ENCODE assay signal across 21 cellular contexts in the genomic region with DNA sequence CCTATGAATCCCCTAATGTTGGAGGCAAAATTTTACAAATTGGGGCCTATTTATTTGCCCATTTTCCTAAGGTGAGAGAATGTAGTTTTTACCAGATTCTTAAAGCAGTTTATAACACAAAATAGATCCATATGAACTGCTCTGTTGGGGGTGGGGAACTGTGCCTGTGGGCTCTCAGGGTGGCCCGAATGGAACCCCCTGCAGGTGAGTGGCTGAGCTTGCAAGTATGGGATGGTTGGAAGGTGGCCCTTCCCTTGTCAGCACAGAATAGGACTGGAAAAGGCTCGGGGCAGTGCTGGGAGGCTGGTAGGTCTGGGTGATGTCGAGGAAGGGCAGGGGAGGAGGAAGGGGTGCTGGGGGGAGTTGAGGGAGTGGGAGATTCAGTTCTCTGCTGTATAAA. TPM values are rescaled to one million over a fixed set of nuclear protein-coding genes. Genes with fewer than 3 reads are reported as not detected.
DNase-seq lines count a peak whose midpoint lies in the region; ATAC-seq and TF ChIP-seq lines count a peak whose summit lies in the region.
"Had no signal": no experiment of that assay in that cellular context is flagged by ENCODE, and none has a peak within 500 bp of the region (broad histone marks: within the 10 kb centered on the region; RNA-seq: fewer than 3 reads in every experiment).

No MANE protein-coding gene starts in this region.

- peaks cover 94% of the 10 kb centered on the region for H3K27me3 ChIP-seq in AG04450 (ENCODE audit: control insufficient read depth, insufficient read depth, low read length)
- peaks cover 72% of the 10 kb centered on the region for H3K27me3 ChIP-seq in RWPE2 (ENCODE audit: insufficient read depth, poor library complexity, severe bottlenecking)
- H3K27me3 ChIP-seq in dorsolateral prefrontal cortex: peaks cover 12 to 71% (median 51%) of the 10 kb centered on the region in 45 donors

- H3K4me3 Mint-ChIP-seq in osteocyte (ENCODE audit: unreplicated experiment): no peak overlapping the region
- H3K4me3 Mint-ChIP-seq: activated CD4-positive, alpha-beta T cell treated with anti-CD3 and anti-CD28 coated beads, Interleukin-2, amount 10 ng/mL, durations not matched to agents 24 days and 14 days; nephron progenitor cell had no signal

- DNase-seq in AG04450 (ENCODE audit: low read depth, low spot score) (no peak), RWPE2 (ENCODE audit: low spot score) (no peak), left kidney (ENCODE audit: low read depth, low spot score) (peak; percentile 66), osteocyte (ENCODE audit: extremely low spot score, unreplicated experiment) (no peak), NK-92 (lab: John Stamatoyannopoulos, UW; ENCODE audit: unreplicated experiment) (no peak), dorsolateral prefrontal cortex (no peak), SKM-1 treated with dmso at 0.1 percent for 144 hours (lab: John Stamatoyannopoulos, UW; ENCODE audit: unreplicated experiment) (no peak)
- DNase-seq: activated CD4-positive, alpha-beta T cell treated with anti-CD3 and anti-CD28 coated beads, Interleukin-2, amount 10 ng/mL, durations not matched to agents 24 days and 14 days; activated effector memory CD4-positive, alpha-beta T cell treated with anti-CD3 and anti-CD28 coated beads, Interleukin-2, amount 50 U/mL, for 16 hours; adrenal gland; caudate nucleus; EL; midbrain; NCI-H1694 treated with DMSO at 0.1 percent for 48 hours; NCI-H226; nephron progenitor cell; stimulated activated CD4-positive, alpha-beta T cell treated with anti-CD3 and anti-CD28 coated beads, Interleukin-12 subunit alpha, Interleukin-12 subunit beta, amount 100 ng/mL, for 4 hours had no signal

- peaks cover 17% of the 10 kb centered on the region for H3K4me1 Mint-ChIP-seq in osteocyte (ENCODE audit: unreplicated experiment)

- 0 out of 2 replicates have a peak, but pooled peaks have one; percentile 4 for TF ChIP-seq CTCF in AG04450 (IDR thresholded peaks at IDR 0.05; ENCODE audit: low read depth, low read length)
- TF ChIP-seq CTCF in GM12874 (IDR thresholded peaks at IDR 0.05; ENCODE audit: insufficient read depth, low read depth, low read length): peak; percentile 24; the same call in 1 of the 2 replicates
- TF ChIP-seq CTCF in RWPE2 (IDR thresholded peaks at IDR 0.05; ENCODE audit: poor library complexity, severe bottlenecking): peak; percentile 5
- no peak for TF ChIP-seq CTCF in osteocyte (IDR thresholded peaks at IDR 0.05)
- no peak for TF ChIP-seq CTCF in dorsolateral prefrontal cortex (IDR thresholded peaks at IDR 0.05 in 54 of 56, conservative IDR thresholded peaks at IDR 0.05 in 2 of 56; ENCODE audit: low read depth in 1 of 56, partially characterized antibody in 56 of 56)

- POLR2A ChIA-PET in AG04450 (lab: Yijun Ruan, JAX): no interaction called here

- peaks cover 89% of the 10 kb centered on the region for H3K27me3 Mint-ChIP-seq in osteocyte (ENCODE audit: unreplicated experiment)

- H3K36me3 ChIP-seq in RWPE2 (ENCODE audit: low read depth): no peaks in the 10 kb centered on the region
- H3K36me3 ChIP-seq: adrenal gland had no signal

- no peaks in the 10 kb centered on the region for H3K9me3 Mint-ChIP-seq in osteocyte (ENCODE audit: unreplicated experiment)
- H3K9me3 Mint-ChIP-seq: activated CD4-positive, alpha-beta T cell treated with anti-CD3 and anti-CD28 coated beads, Interleukin-2, amount 10 ng/mL, durations not matched to agents 24 days and 14 days; nephron progenitor cell had no signal

- H3K9me3 ChIP-seq in AG04450 (ENCODE audit: control insufficient read depth, insufficient read depth, low read length) (peaks cover 11% of the 10 kb centered on the region; the same call in 1 of the 2 replicates), RWPE2 (ENCODE audit: severe bottlenecking) (no peaks in the 10 kb centered on the region)
- H3K9me3 ChIP-seq: adrenal gland had no signal

- intact Hi-C loops in dorsolateral prefrontal cortex (cut with DNase I): no loop called here

- H3K27ac ChIP-seq in AG04450 (ENCODE audit: low read depth, low read length) (no peak overlapping the region), RWPE2 (ENCODE audit: poor library complexity, severe bottlenecking) (no peak overlapping the region), dorsolateral prefrontal cortex (no peak overlapping the region)
- H3K27ac ChIP-seq: adrenal gland, HL-60 had no signal

- H3K4me1 ChIP-seq in RWPE2 (ENCODE audit: insufficient read depth, poor library complexity, severe bottlenecking): no peaks in the 10 kb centered on the region

- no peaks in the 10 kb centered on the region for H3K36me3 Mint-ChIP-seq in osteocyte (ENCODE audit: unreplicated experiment)

- CTCF ChIA-PET in AG04450 (lab: Charles Lee): interaction anchor here (0.9 kb wide), 1 partner anchor 13 kb away, joined by 3 read pairs; no protein-coding TSS in a partner anchor

- ATAC-seq in RWPE2 (ENCODE audit: low read depth): peak; percentile 26; the same call in 2 of the 3 replicates
- ATAC-seq: esophagus mucosa had no signal

- no peak overlapping the region for H3K27ac Mint-ChIP-seq in osteocyte (ENCODE audit: unreplicated experiment)
- H3K27ac Mint-ChIP-seq: activated CD4-positive, alpha-beta T cell treated with anti-CD3 and anti-CD28 coated beads, Interleukin-2, amount 10 ng/mL, durations not matched to agents 24 days and 14 days; nephron progenitor cell had no signal

- no peak overlapping the region for H3K4me3 ChIP-seq in AG04450 (ENCODE audit: low read depth, low read length)
- H3K4me3 ChIP-seq in RWPE2 (ENCODE audit: severe bottlenecking): no peak overlapping the region
- no peak overlapping the region for H3K4me3 ChIP-seq in dorsolateral prefrontal cortex
- H3K4me3 ChIP-seq: adrenal gland had no signal

RNA-seq across cellular contexts. Expression of gene VSX2, which starts 4.9 kb away (rescaled TPM):
- not detected in 2 replicates for polyA plus RNA-seq in AG04450 (2011; rRNA removed)
- polyA minus RNA-seq in AG04450 (2011; rRNA and poly(A)+ RNA removed): not detected in 2 replicates
- total RNA-seq in osteocyte (not detected in 2 replicates), dorsolateral prefrontal cortex (under 1 TPM in 23 of 120 experiments, not detected in 97; 0.13 to 0.48 (median 0.22) TPM)
- total RNA-seq: activated CD4-positive, alpha-beta T cell treated with anti-CD3 and anti-CD28 coated beads, Interleukin-2, amount 10 ng/mL, durations not matched to agents 24 days and 14 days; adrenal gland; esophagus mucosa; temporal lobe had no signal
- polyA plus RNA-seq: adrenal gland had no signal

RNA-seq across cellular contexts. Expression of gene ABCD4, which starts 58.6 kb away (rescaled TPM):
- 13.3 and 14.7 TPM in 2 replicates for polyA plus RNA-seq in AG04450 (2011; rRNA removed)
- 21.5 and 23.3 TPM in 2 replicates for polyA minus RNA-seq in AG04450 (2011; rRNA and poly(A)+ RNA removed)
- total RNA-seq in osteocyte (58.6 and 62.0 TPM in 2 replicates), dorsolateral prefrontal cortex (100 to 1,000 TPM in 27 of 120 experiments, 10 to 100 TPM in 93; 45.9 to 169 (median 85.2) TPM)

Comparison
In these comparisons a context has a peak if more than half of its experiments do, and no peak if none do; other contexts are left out.
1. CTCF ChIP-seq: peak in AG04450 (single experiment), GM12874 (single experiment) and RWPE2 (single experiment); none in osteocyte (single experiment) and dorsolateral prefrontal cortex (0 of 56).